ENCODE assay signal across 8 cellular contexts in the genomic region with DNA sequence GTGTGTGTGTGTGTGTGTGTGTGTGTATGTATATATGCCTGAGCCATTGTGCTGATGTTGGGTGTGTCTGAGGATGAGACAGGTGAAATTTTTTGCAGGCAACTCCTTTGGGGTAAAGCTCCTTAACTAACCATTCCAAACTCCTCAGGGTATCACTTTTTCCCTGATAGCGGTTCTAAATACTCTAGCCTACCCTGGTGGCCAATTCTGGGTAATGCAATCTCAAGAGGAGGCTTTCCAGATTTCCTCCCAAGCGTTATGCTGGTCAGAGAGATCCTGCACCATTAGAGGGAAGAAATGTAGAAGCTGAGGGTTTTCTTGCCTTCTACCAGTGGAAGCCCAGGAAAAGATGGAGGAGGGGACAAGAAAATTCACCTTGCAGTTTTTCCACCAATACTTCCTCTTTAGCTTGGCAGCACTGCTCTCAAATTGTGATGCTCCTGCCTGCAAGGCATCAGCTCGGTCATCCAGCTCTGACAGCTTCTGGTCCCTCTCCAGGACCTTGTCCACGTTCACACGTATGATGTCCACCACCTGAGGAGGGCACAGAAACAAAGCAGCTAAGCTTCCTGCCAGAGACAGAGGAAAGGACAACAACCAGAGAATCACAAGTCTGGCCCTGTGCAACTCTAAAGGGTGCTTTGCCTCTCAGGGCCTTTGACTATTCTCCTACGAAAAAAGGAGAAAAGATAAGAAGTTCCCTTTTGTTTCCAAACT. TPM values are rescaled to one million over a fixed set of nuclear protein-coding genes. Genes with fewer than 3 reads are reported as not detected.
DNase-seq lines count a peak whose midpoint lies in the region; ATAC-seq, FAIRE-seq and TF ChIP-seq lines count a peak whose summit lies in the region.

No MANE protein-coding gene starts in this region.

- H3K4me3 ChIP-seq in HEK293 (ENCODE audit: low read depth, low read length), result no peak overlapping the region
- no peak overlapping the region for H3K4me3 ChIP-seq in sigmoid colon

- FAIRE-seq in D721Med (lab: Jason Lieb, UNC), result no peak

- CTCF ChIA-PET in HEK293 (lab: Yijun Ruan, JAX), result interaction anchor here (0.6 to 2.2 kb wide), 66 partner anchors 9 to 1024 kb away, joined by 3 to 73 read pairs (median 4); a partner anchor contains a TSS

- DNase-seq in D721Med (ENCODE audit: insufficient read length, low spot score) (peak; percentile 79), NCI-H748 (lab: John Stamatoyannopoulos, UW; ENCODE audit: unreplicated experiment) (peak; percentile 57), amniotic stem cell (lab: John Stamatoyannopoulos, UW) (peak; percentile 70), hepatic stellate cell (ENCODE audit: low spot score) (peak; percentile 73), sigmoid colon (no peak)

- no peak for TF ChIP-seq EP300 in sigmoid colon (IDR thresholded peaks at IDR 0.05)

- H3K9me3 ChIP-seq in HEK293 (ENCODE audit: control insufficient read depth, insufficient read depth, low read depth, low read length) (no peaks in the 10 kb centered on the region), sigmoid colon (no peaks in the 10 kb centered on the region)

- peak; percentile 93 for TF ChIP-seq CTCF in D721Med (IDR thresholded peaks at IDR 0.05; ENCODE audit: insufficient read depth, missing control alignments)
- TF ChIP-seq CTCF in HEK293 (tag by site-specific recombination; IDR thresholded peaks at IDR 0.05), result peak; percentile 71
- TF ChIP-seq CTCF in sigmoid colon (IDR thresholded peaks at IDR 0.05), result peak; percentile 77 to 96 (median 89)

- no peak for TF ChIP-seq POLR2A in sigmoid colon (IDR thresholded peaks at IDR 0.05)

- WGBS in sigmoid colon, 2 donors, result 41 to 52% methylated on average over 6 of the region's 6 CpGs

- no peak for ATAC-seq in GM21367 (IDR thresholded peaks at IDR 0.05; ENCODE audit: unreplicated experiment)
- ATAC-seq in GM19455 (IDR thresholded peaks at IDR 0.05; ENCODE audit: unreplicated experiment), result no peak

- peaks cover 2% of the 10 kb centered on the region; the same call in 1 of the 2 replicates for H3K4me1 ChIP-seq in HEK293 (ENCODE audit: control insufficient read depth, insufficient read depth, low read length)
- H3K4me1 ChIP-seq in sigmoid colon, result peaks cover 0 to 40% (median 29%) of the 10 kb centered on the region in 4 donors

- H3K27ac ChIP-seq in HEK293 (ENCODE audit: extremely low read depth, low read depth, low read length) (no peak overlapping the region), sigmoid colon (peak overlapping the region in 2 of 4 donors; percentile 27 to 49)

- no peaks in the 10 kb centered on the region for H3K27me3 ChIP-seq in sigmoid colon

- H3K36me3 ChIP-seq in HEK293 (ENCODE audit: control insufficient read depth in 2 of 2, insufficient read depth in 1 of 2, low read length in 2 of 2), result peaks cover 9 to 62% of the 10 kb centered on the region in 2 experiments
- H3K36me3 ChIP-seq in sigmoid colon, result peaks cover 25 to 58% (median 39%) of the 10 kb centered on the region in 4 donors

- POLR2A ChIA-PET in HEK293 (lab: Yijun Ruan, JAX), result interaction anchor here (0.9 to 2.2 kb wide), 9 partner anchors 9 to 143 kb away, joined by 3 to 13 read pairs (median 3); a partner anchor contains a TSS

- intact Hi-C loops in sigmoid colon (cut with DNase I), result loop anchor here (1.0 kb wide), 1 partner anchor 42 kb away; no protein-coding TSS in a partner anchor

TF ChIP-seq in HEK293, 187 proteins besides CTCF, POLR2A, EP300 and RAD21:
- TF ChIP-seq ZBTB17 (tag by site-specific recombination; IDR thresholded peaks at IDR 0.05) (0 out of 2 replicates have a peak, but pooled peaks have one; percentile 18), IKZF3 (tag by site-specific recombination; IDR thresholded peaks at IDR 0.05) (peak; percentile 50; the same call in 1 of the 2 replicates), ZNF660 (tag by site-specific recombination; IDR thresholded peaks at IDR 0.05) (peak; percentile 56), ZNF654 (tag by site-specific recombination; IDR thresholded peaks at IDR 0.05; ENCODE audit: low read depth) (peak; percentile 93)
- TF ChIP-seq, protein P1, sequence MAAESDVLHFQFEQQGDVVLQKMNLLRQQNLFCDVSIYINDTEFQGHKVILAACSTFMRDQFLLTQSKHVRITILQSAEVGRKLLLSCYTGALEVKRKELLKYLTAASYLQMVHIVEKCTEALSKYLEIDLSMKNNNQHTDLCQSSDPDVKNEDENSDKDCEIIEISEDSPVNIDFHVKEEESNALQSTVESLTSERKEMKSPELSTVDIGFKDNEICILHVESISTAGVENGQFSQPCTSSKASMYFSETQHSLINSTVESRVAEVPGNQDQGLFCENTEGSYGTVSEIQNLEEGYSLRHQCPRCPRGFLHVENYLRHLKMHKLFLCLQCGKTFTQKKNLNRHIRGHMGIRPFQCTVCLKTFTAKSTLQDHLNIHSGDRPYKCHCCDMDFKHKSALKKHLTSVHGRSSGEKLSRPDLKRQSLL (tag by site-specific recombination; IDR thresholded peaks at IDR 0.05), result no peak

RNA-seq across cellular contexts. Expression of a gene that starts 4.9 kb away (rescaled TPM):
- total RNA-seq in sigmoid colon, result 10 to 100 TPM; 11.5 to 44.0 (median 17.2) TPM
- polyA plus RNA-seq in sigmoid colon, result 10 to 100 TPM in 1 of 3 donors, 1 to 10 TPM in 2; 2.3 to 12.8 (median 3.0) TPM

RNA-seq across cellular contexts. Expression of a gene that starts 13.8 kb away (rescaled TPM):
- total RNA-seq in sigmoid colon, result 10 to 100 TPM; 20.2 to 27.5 (median 26.9) TPM
- 10 to 100 TPM; 14.4 to 36.0 (median 17.1) TPM for polyA plus RNA-seq in sigmoid colon

RNA-seq across cellular contexts. Expression of a gene that starts 20.9 kb away (rescaled TPM):
- total RNA-seq in sigmoid colon, result under 1 TPM in 1 of 4 donors, not detected in 3; 0.81 TPM
- polyA plus RNA-seq in sigmoid colon, result 10 to 100 TPM in 1 of 3 donors, 1 to 10 TPM in 1, under 1 TPM in 1; 0.60 to 29.0 (median 2.3) TPM

RNA-seq across cellular contexts. Expression of a gene that starts 27.4 kb away (rescaled TPM):
- total RNA-seq in sigmoid colon, result 100 to 1,000 TPM in 2 of 4 donors, 10 to 100 TPM in 2; 52.9 to 113 (median 92.1) TPM
- 100 to 1,000 TPM; 119 to 142 (median 135) TPM for polyA plus RNA-seq in sigmoid colon

RNA-seq across cellular contexts. Expression of a gene that starts 28.3 kb away (rescaled TPM):
- total RNA-seq in sigmoid colon, result 10 to 100 TPM; 11.8 to 89.5 (median 12.6) TPM
- 10 to 100 TPM in 2 of 3 donors, 1 to 10 TPM in 1; 9.0 to 35.8 (median 13.6) TPM for polyA plus RNA-seq in sigmoid colon
